ENCODE assay signal across 8 cellular contexts in genomic region chr1:23745515-23745914, GRCh38. TPM values are rescaled to one million over a fixed set of nuclear protein-coding genes. Genes with fewer than 3 reads are reported as not detected.
DNase-seq lines count a peak whose midpoint lies in the region; ATAC-seq and TF ChIP-seq lines count a peak whose summit lies in the region.

No MANE protein-coding gene starts in this region.

- peak; percentile 30 for ATAC-seq in left lobe of liver
- ATAC-seq in GM21423 (IDR thresholded peaks at IDR 0.05; ENCODE audit: unreplicated experiment), result no peak

- peaks cover 32% of the 10 kb centered on the region for H3K36me3 Mint-ChIP-seq in activated T-helper 1 cell treated with anti-CD3 and anti-CD28 coated beads, Interleukin-12 subunit alpha, Interleukin-12 subunit beta, Interleukin-2, Interleukin-4 antibody, amounts not matched to agents 30 ng/mL and 10 ng/mL and 1 ng/mL, durations not matched to agents 14 hours and 24 hours and 36 hours (ENCODE audit: low read depth)

- intact Hi-C loops in activated T-helper 1 cell treated with anti-CD3 and anti-CD28 coated beads, Interleukin-12 subunit alpha, Interleukin-12 subunit beta, Interleukin-2, Interleukin-4 antibody, amounts not matched to agents 30 ng/mL and 10 ng/mL and 1 ng/mL, durations not matched to agents 14 hours and 24 hours and 36 hours (cut with micrococcal nuclease), result loop anchor here (10.0 kb wide), 1 partner anchor 401 kb away; the partner anchor contains the start of gene HNRNPR

- H3K27ac Mint-ChIP-seq in activated T-helper 1 cell treated with anti-CD3 and anti-CD28 coated beads, Interleukin-12 subunit alpha, Interleukin-12 subunit beta, Interleukin-2, Interleukin-4 antibody, amounts not matched to agents 30 ng/mL and 10 ng/mL and 1 ng/mL, durations not matched to agents 14 hours and 24 hours and 36 hours, result no peak overlapping the region

- H3K9me3 Mint-ChIP-seq in activated T-helper 1 cell treated with anti-CD3 and anti-CD28 coated beads, Interleukin-12 subunit alpha, Interleukin-12 subunit beta, Interleukin-2, Interleukin-4 antibody, amounts not matched to agents 30 ng/mL and 10 ng/mL and 1 ng/mL, durations not matched to agents 14 hours and 24 hours and 36 hours, result no peaks in the 10 kb centered on the region

- DNase-seq in NCI-H82 (lab: John Stamatoyannopoulos, UW), result peak; percentile 54
- DNase-seq in NCI-H82 treated with DMSO at 0.1 percent for 48 hours (lab: John Stamatoyannopoulos, UW; ENCODE audit: unreplicated experiment), result no peak
- peak; percentile 21 for DNase-seq in LNCaP clone FGC (ENCODE audit: low read depth)
- DNase-seq in activated T-helper 1 cell treated with anti-CD3 and anti-CD28 coated beads, Interleukin-12 subunit alpha, Interleukin-12 subunit beta, Interleukin-2, Interleukin-4 antibody, amounts not matched to agents 30 ng/mL and 10 ng/mL and 1 ng/mL, durations not matched to agents 14 hours and 24 hours and 36 hours (ENCODE audit: low spot score), result no peak
- DNase-seq in left lobe of liver (ENCODE audit: low spot score), result no peak
- no peak for DNase-seq in DMS79 treated with DMSO at 0.1 percent for 48 hours (lab: John Stamatoyannopoulos, UW)
- DNase-seq in ecto neural progenitor cell (ENCODE audit: low spot score), result no peak

- peaks cover 58% of the 10 kb centered on the region for H3K4me1 Mint-ChIP-seq in activated T-helper 1 cell treated with anti-CD3 and anti-CD28 coated beads, Interleukin-12 subunit alpha, Interleukin-12 subunit beta, Interleukin-2, Interleukin-4 antibody, amounts not matched to agents 30 ng/mL and 10 ng/mL and 1 ng/mL, durations not matched to agents 14 hours and 24 hours and 36 hours (ENCODE audit: low read depth)

- H3K4me3 Mint-ChIP-seq in activated T-helper 1 cell treated with anti-CD3 and anti-CD28 coated beads, Interleukin-12 subunit alpha, Interleukin-12 subunit beta, Interleukin-2, Interleukin-4 antibody, amounts not matched to agents 30 ng/mL and 10 ng/mL and 1 ng/mL, durations not matched to agents 14 hours and 24 hours and 36 hours, result peak overlapping the region; percentile 95

- 0 out of 2 replicates have a peak, but pooled peaks have one; percentile 7 for TF ChIP-seq CTCF in LNCaP clone FGC (IDR thresholded peaks at IDR 0.05; ENCODE audit: control insufficient read depth, extremely low read depth, insufficient read depth)

- H3K4me3 ChIP-seq in LNCaP clone FGC (ENCODE audit: low read depth, low read length), result peak overlapping the region; percentile 71

- H3K27me3 Mint-ChIP-seq in activated T-helper 1 cell treated with anti-CD3 and anti-CD28 coated beads, Interleukin-12 subunit alpha, Interleukin-12 subunit beta, Interleukin-2, Interleukin-4 antibody, amounts not matched to agents 30 ng/mL and 10 ng/mL and 1 ng/mL, durations not matched to agents 14 hours and 24 hours and 36 hours (ENCODE audit: insufficient read depth), result peaks cover 2% of the 10 kb centered on the region

RNA-seq across cellular contexts. Expression of gene ELOA, which starts 2.2 kb away (rescaled TPM):
- 54.5 and 55.2 TPM in 2 replicates for total RNA-seq in activated T-helper 1 cell treated with anti-CD3 and anti-CD28 coated beads, Interleukin-12 subunit alpha, Interleukin-12 subunit beta, Interleukin-2, Interleukin-4 antibody, amounts not matched to agents 30 ng/mL and 10 ng/mL and 1 ng/mL, durations not matched to agents 14 hours and 24 hours and 36 hours
- total RNA-seq in left lobe of liver, result 35.2 TPM

RNA-seq across cellular contexts. Expression of gene PITHD1, which starts 32.7 kb away (rescaled TPM):
- total RNA-seq in activated T-helper 1 cell treated with anti-CD3 and anti-CD28 coated beads, Interleukin-12 subunit alpha, Interleukin-12 subunit beta, Interleukin-2, Interleukin-4 antibody, amounts not matched to agents 30 ng/mL and 10 ng/mL and 1 ng/mL, durations not matched to agents 14 hours and 24 hours and 36 hours, result 83.2 and 83.4 TPM in 2 replicates
- 32.9 TPM for total RNA-seq in left lobe of liver

RNA-seq across cellular contexts. Expression of gene LYPLA2, which starts 45.4 kb away (rescaled TPM):
- 91.4 and 96.1 TPM in 2 replicates for total RNA-seq in activated T-helper 1 cell treated with anti-CD3 and anti-CD28 coated beads, Interleukin-12 subunit alpha, Interleukin-12 subunit beta, Interleukin-2, Interleukin-4 antibody, amounts not matched to agents 30 ng/mL and 10 ng/mL and 1 ng/mL, durations not matched to agents 14 hours and 24 hours and 36 hours
- 32.5 TPM for total RNA-seq in left lobe of liver

RNA-seq across cellular contexts. Expression of gene RPL11, which starts 53.9 kb away (rescaled TPM):
- 1,058 and 1,119 TPM in 2 replicates for total RNA-seq in activated T-helper 1 cell treated with anti-CD3 and anti-CD28 coated beads, Interleukin-12 subunit alpha, Interleukin-12 subunit beta, Interleukin-2, Interleukin-4 antibody, amounts not matched to agents 30 ng/mL and 10 ng/mL and 1 ng/mL, durations not matched to agents 14 hours and 24 hours and 36 hours
- total RNA-seq in left lobe of liver, result 306 TPM

RNA-seq across cellular contexts. Expression of gene GALE, which starts 55.0 kb away (rescaled TPM):
- 62.4 and 63.4 TPM in 2 replicates for total RNA-seq in activated T-helper 1 cell treated with anti-CD3 and anti-CD28 coated beads, Interleukin-12 subunit alpha, Interleukin-12 subunit beta, Interleukin-2, Interleukin-4 antibody, amounts not matched to agents 30 ng/mL and 10 ng/mL and 1 ng/mL, durations not matched to agents 14 hours and 24 hours and 36 hours
- total RNA-seq in left lobe of liver, result 43.1 TPM

Comparison
In these comparisons a context has a peak if more than half of its experiments do, and no peak if none do; other contexts are left out.
1. DNase-seq: peak in NCI-H82 (single experiment) and LNCaP clone FGC (single experiment); none in NCI-H82 treated with DMSO at 0.1 percent for 48 hours (single experiment), activated T-helper 1 cell treated with anti-CD3 and anti-CD28 coated beads, Interleukin-12 subunit alpha, Interleukin-12 subunit beta, Interleukin-2, Interleukin-4 antibody, amounts not matched to agents 30 ng/mL and 10 ng/mL and 1 ng/mL, durations not matched to agents 14 hours and 24 hours and 36 hours (single experiment), left lobe of liver (single experiment), DMS79 treated with DMSO at 0.1 percent for 48 hours (single experiment) and ecto neural progenitor cell (single experiment).